Comparison of ENCODE assay signal across 8 cellular contexts in the genomic region with DNA sequence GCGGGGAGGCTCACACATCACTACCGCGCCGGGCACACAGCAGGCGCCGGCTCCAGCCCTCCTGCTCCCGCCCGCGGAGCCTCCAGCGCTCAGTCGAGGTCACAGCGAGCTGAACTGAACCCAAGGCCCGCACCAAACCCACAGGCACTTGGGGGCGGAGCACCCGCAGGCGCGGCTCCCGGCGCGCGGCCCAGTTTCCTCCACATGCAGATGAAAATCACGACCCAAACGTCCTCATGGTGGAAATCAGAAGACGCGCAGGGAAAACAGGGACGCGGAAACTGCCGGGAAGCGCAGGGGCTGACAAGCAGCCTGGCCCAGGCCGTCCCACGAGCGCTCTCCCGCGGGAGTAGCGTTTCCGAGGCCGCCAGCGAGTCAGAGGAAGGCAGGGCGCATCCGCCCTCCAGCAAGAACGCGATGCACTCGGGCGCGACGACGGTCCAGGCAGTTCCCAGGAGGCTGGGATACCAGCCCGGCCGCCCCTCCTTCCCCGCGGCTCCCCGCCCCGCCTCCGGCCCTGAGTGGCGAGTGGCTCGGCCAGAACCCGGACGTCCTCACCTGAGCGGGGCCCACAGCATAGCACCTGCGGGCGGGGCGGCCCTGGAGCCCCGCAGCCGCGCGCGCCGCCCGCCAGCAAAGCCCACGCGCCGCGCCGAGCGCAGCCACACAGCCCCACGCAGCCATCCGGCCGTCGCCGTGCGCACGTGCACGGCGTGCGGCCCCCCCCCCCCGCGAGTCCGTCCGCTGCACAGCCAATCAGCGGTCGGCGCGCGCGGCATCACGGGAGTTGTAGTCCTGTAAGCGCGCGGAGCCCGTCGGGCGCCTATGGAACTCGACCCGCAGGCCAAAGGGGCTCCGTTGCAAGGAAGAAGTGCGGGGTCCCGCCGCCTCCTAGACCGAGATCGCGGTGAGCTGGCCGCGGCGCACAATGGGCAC. TPM values are rescaled to one million over a fixed set of nuclear protein-coding genes. Genes with fewer than 3 reads are reported as not detected.
DNase-seq lines count a peak whose midpoint lies in the region; ATAC-seq and TF ChIP-seq lines count a peak whose summit lies in the region.

A gene (minus strand): TSS at position 710 of the 936 bp plus-strand sequence. CDS start 26 bp downstream, at position 684.

- H3K27me3 Mint-ChIP-seq in natural killer cell treated with Interleukin-12 subunit alpha and Interleukin-12 subunit beta and Interleukin-15 and Interleukin-18, amount 100 ng/mL, for 72 hours = no peaks in the 10 kb centered on the region

- H3K27ac Mint-ChIP-seq in natural killer cell treated with Interleukin-12 subunit alpha and Interleukin-12 subunit beta and Interleukin-15 and Interleukin-18, amount 100 ng/mL, for 72 hours = peak within 1 kb of the TSS; percentile 57 to 58

- no peak for TF ChIP-seq CTCF in RWPE1 (conservative IDR thresholded peaks at IDR 0.05; ENCODE audit: low read depth)

- DNase-seq in DMS79 (lab: John Stamatoyannopoulos, UW) = peak; percentile 25
- peak; percentile 92 for DNase-seq in GM23248
- DNase-seq in LHCN-M2 (ENCODE audit: low read depth) = peak; percentile 84
- peak; percentile 82 for DNase-seq in RWPE1 (ENCODE audit: low spot score)
- DNase-seq in activated T-helper 9 cell treated with anti-CD3 and anti-CD28 coated beads, Interleukin-2, amount 50 U/mL, for 16 hours (ENCODE audit: low read depth) = peak; percentile 84
- peak; percentile 72 for DNase-seq in fibroblast of peridontal ligament (ENCODE audit: extremely low read depth)
- peak; percentile 90 for DNase-seq in natural killer cell treated with Interleukin-12 subunit alpha and Interleukin-12 subunit beta and Interleukin-15 and Interleukin-18, amount 100 ng/mL, for 72 hours (ENCODE audit: low spot score)
- peak; percentile 74 to 89 (median 86) for DNase-seq in stimulated activated naive CD4-positive, alpha-beta T cell (lab: John Stamatoyannopoulos, UW)

- peak within 1 kb of the TSS; percentile 91 for H3K4me2 ChIP-seq in GM23248 (ENCODE audit: unreplicated experiment)

- H3K27ac ChIP-seq in GM23248 (peak within 1 kb of the TSS; percentile 58), RWPE1 (peak within 1 kb of the TSS; percentile 96)

- peak; percentile 95 to 96 for ATAC-seq in natural killer cell treated with Interleukin-12 subunit alpha and Interleukin-12 subunit beta and Interleukin-15 and Interleukin-18, amount 100 ng/mL, for 72 hours

- H3K4me1 Mint-ChIP-seq in natural killer cell treated with Interleukin-12 subunit alpha and Interleukin-12 subunit beta and Interleukin-15 and Interleukin-18, amount 100 ng/mL, for 72 hours (ENCODE audit: low read depth in 2 of 2) = peaks cover 12 to 14% of the 10 kb centered on the region in 2 donors

- WGBS in GM23248 (ENCODE audit: low coverage in 1 of 2, low lambda C conversion rate in 2 of 2, missing lambda C conversion rate in 2 of 2), 2 experiments = 1% methylated on average over 81 to 85 of the region's 114 CpGs

- no peaks in the 10 kb centered on the region for H3K27me3 ChIP-seq in GM23248 (replicated peaks; ENCODE audit: insufficient read depth)

- CTCF ChIA-PET in RWPE1 (lab: Yijun Ruan, JAX) = interaction anchor here (1.4 kb wide), 1 partner anchor 13 kb away, joined by 3 read pairs; no protein-coding TSS in a partner anchor

- H3K4me3 ChIP-seq in GM23248 = peak within 1 kb of the TSS; percentile 84

- peaks cover 11% of the 10 kb centered on the region for H3K4me1 ChIP-seq in GM23248 (ENCODE audit: insufficient read depth)

- POLR2A ChIA-PET in RWPE1 (lab: Yijun Ruan, JAX; ENCODE audit: low non-redundant PET) = interaction anchor here (0.6 kb wide), 2 partner anchors 13 to 78 kb away, joined by 3 to 4 read pairs; no protein-coding TSS in a partner anchor

- in situ Hi-C loops in GM23248 (cut with MboI) = loop anchor here (10.0 kb wide), 1 partner anchor 64 kb away; no protein-coding TSS in a partner anchor

- H3K36me3 Mint-ChIP-seq in natural killer cell treated with Interleukin-12 subunit alpha and Interleukin-12 subunit beta and Interleukin-15 and Interleukin-18, amount 100 ng/mL, for 72 hours = no peaks in the 10 kb centered on the region

- H3K9ac ChIP-seq in GM23248 = peak within 1 kb of the TSS; percentile 78

- no peaks in the 10 kb centered on the region for H3K36me3 ChIP-seq in GM23248 (ENCODE audit: low read depth)

- no peaks in the 10 kb centered on the region for H3K9me2 ChIP-seq in GM23248 (ENCODE audit: insufficient read depth)

- H3K9me3 ChIP-seq in GM23248 (ENCODE audit: low read depth) = no peaks in the 10 kb centered on the region

- peaks cover 44% of the 10 kb centered on the region for H3K79me2 ChIP-seq in GM23248 (ENCODE audit: insufficient read depth)

- peak within 1 kb of the TSS; percentile 98 for H2AFZ ChIP-seq in GM23248

- no peaks in the 10 kb centered on the region for H3K9me3 Mint-ChIP-seq in natural killer cell treated with Interleukin-12 subunit alpha and Interleukin-12 subunit beta and Interleukin-15 and Interleukin-18, amount 100 ng/mL, for 72 hours

- H4K20me1 ChIP-seq in GM23248 (ENCODE audit: insufficient read depth) = 0 out of 2 replicates have a peak, but pooled peaks cover 8% of the 10 kb centered on the region

- H3F3A ChIP-seq in GM23248 (ENCODE audit: insufficient read depth) = no peaks in the 10 kb centered on the region

- peak within 1 kb of the TSS; percentile 87 for H3K4me3 Mint-ChIP-seq in natural killer cell treated with Interleukin-12 subunit alpha and Interleukin-12 subunit beta and Interleukin-15 and Interleukin-18, amount 100 ng/mL, for 72 hours

RNA-seq across cellular contexts. Expression of the gene that starts here (rescaled TPM):
- total RNA-seq in GM23248 (2014; rRNA removed; shearing (Covaris generic)) = 53.2 and 53.7 TPM in 2 replicates
- polyA plus RNA-seq in GM23248 (2016; fragmentation: Nextera tagmentation; extraction: Ambion mirVana) = 54.5 and 55.5 TPM in 2 replicates
- total RNA-seq in LHCN-M2 (2014; rRNA removed) = 53.4 and 62.3 TPM in 2 replicates
- 30.9 TPM for polyA plus RNA-seq in LHCN-M2 (2012)
- 10 to 100 TPM; 29.6 to 32.7 TPM for total RNA-seq in natural killer cell treated with Interleukin-12 subunit alpha and Interleukin-12 subunit beta and Interleukin-15 and Interleukin-18, amount 100 ng/mL, for 72 hours

Comparison
In these comparisons a context has a peak if more than half of its experiments do, and no peak if none do; other contexts are left out.
1. Peak in every context shown above with its lines: DNase-seq, ATAC-seq, H3K4me3 ChIP-seq and H3K27ac ChIP-seq.
2. DNase-seq: peak in every context shown above with its lines; median percentile 92 in GM23248; 90 in natural killer cell treated with Interleukin-12 subunit alpha and Interleukin-12 subunit beta and Interleukin-15 and Interleukin-18, amount 100 ng/mL, for 72 hours; 86 in stimulated activated naive CD4-positive, alpha-beta T cell; 84 in LHCN-M2; 84 in activated T-helper 9 cell treated with anti-CD3 and anti-CD28 coated beads, Interleukin-2, amount 50 U/mL, for 16 hours; 82 in RWPE1; 72 in fibroblast of peridontal ligament; 25 in DMS79.